ENCODE assay signal across 19 cellular contexts in genomic region chr11:31492320-31492913, GRCh38. TPM values are rescaled to one million over a fixed set of nuclear protein-coding genes. Genes with fewer than 3 reads are reported as not detected.
DNase-seq lines count a peak whose midpoint lies in the region; ATAC-seq and TF ChIP-seq lines count a peak whose summit lies in the region.
"Had no signal": no experiment of that assay in that cellular context is flagged by ENCODE, and none has a peak within 500 bp of the region (broad histone marks: within the 10 kb centered on the region; RNA-seq: fewer than 3 reads in every experiment).

No MANE protein-coding gene starts in this region.

- peaks cover 17 to 29% of the 10 kb centered on the region in 2 donors for H3K36me3 Mint-ChIP-seq in activated T-cell treated with anti-CD3 and anti-CD28 coated beads, Interleukin-2, amount 50 U/mL, for 72 hours (ENCODE audit: insufficient read depth in 2 of 2)
- peaks cover 49% of the 10 kb centered on the region for H3K36me3 Mint-ChIP-seq in activated T-helper 17 cell treated with anti-CD3 and anti-CD28 coated beads, Interleukin-2, amount 50 U/mL, for 72 hours (ENCODE audit: low read depth)
- H3K36me3 Mint-ChIP-seq in T-helper 2 cell treated with Interferon-gamma antibody and Interleukin-4, amounts not matched to agents 5 μg/mL and 100 μg/mL, for 36 hours (ENCODE audit: low read depth), result peaks cover 36% of the 10 kb centered on the region

- peaks cover 4 to 6% of the 10 kb centered on the region in 2 donors for H3K9me3 Mint-ChIP-seq in activated T-cell treated with anti-CD3 and anti-CD28 coated beads, Interleukin-2, amount 50 U/mL, for 72 hours
- H3K9me3 Mint-ChIP-seq in activated T-helper 17 cell treated with anti-CD3 and anti-CD28 coated beads, Interleukin-2, amount 50 U/mL, for 72 hours, result no peaks in the 10 kb centered on the region
- peaks cover 19% of the 10 kb centered on the region for H3K9me3 Mint-ChIP-seq in T-helper 2 cell treated with Interferon-gamma antibody and Interleukin-4, amounts not matched to agents 5 μg/mL and 100 μg/mL, for 36 hours

- no peaks in the 10 kb centered on the region for H3K27me3 Mint-ChIP-seq in activated T-cell treated with anti-CD3 and anti-CD28 coated beads, Interleukin-2, amount 50 U/mL, for 72 hours (ENCODE audit: low read depth)
- no peaks in the 10 kb centered on the region for H3K27me3 Mint-ChIP-seq in activated T-helper 17 cell treated with anti-CD3 and anti-CD28 coated beads, Interleukin-2, amount 50 U/mL, for 72 hours
- no peaks in the 10 kb centered on the region for H3K27me3 Mint-ChIP-seq in T-helper 2 cell treated with Interferon-gamma antibody and Interleukin-4, amounts not matched to agents 5 μg/mL and 100 μg/mL, for 36 hours (ENCODE audit: low read depth)
- H3K27me3 Mint-ChIP-seq: activated B cell treated with CpG ODN at 0.5 μM for 24 hours; activated CD8-positive, alpha-beta T cell treated with anti-CD3 and anti-CD28 coated beads for 36 hours; activated naive CD8-positive, alpha-beta T cell had no signal

- no peak overlapping the region for H3K4me3 Mint-ChIP-seq in activated T-cell treated with anti-CD3 and anti-CD28 coated beads, Interleukin-2, amount 50 U/mL, for 72 hours
- H3K4me3 Mint-ChIP-seq in activated T-helper 17 cell treated with anti-CD3 and anti-CD28 coated beads, Interleukin-2, amount 50 U/mL, for 72 hours, result no peak overlapping the region
- no peak overlapping the region for H3K4me3 Mint-ChIP-seq in T-helper 2 cell treated with Interferon-gamma antibody and Interleukin-4, amounts not matched to agents 5 μg/mL and 100 μg/mL, for 36 hours
- H3K4me3 Mint-ChIP-seq: activated B cell treated with CpG ODN at 0.5 μM for 24 hours; activated CD8-positive, alpha-beta T cell treated with anti-CD3 and anti-CD28 coated beads for 36 hours; activated naive CD8-positive, alpha-beta T cell had no signal

- H3K9me3 ChIP-seq in osteoblast (ENCODE audit: low read depth, low read length), result no peaks in the 10 kb centered on the region
- H3K9me3 ChIP-seq: BE2C, right atrium auricular region, suprapubic skin had no signal

- peak overlapping the region; percentile 1 for H3K27ac Mint-ChIP-seq in activated T-cell treated with anti-CD3 and anti-CD28 coated beads, Interleukin-2, amount 50 U/mL, for 72 hours
- H3K27ac Mint-ChIP-seq in activated T-helper 17 cell treated with anti-CD3 and anti-CD28 coated beads, Interleukin-2, amount 50 U/mL, for 72 hours, result no peak overlapping the region
- no peak overlapping the region for H3K27ac Mint-ChIP-seq in T-helper 2 cell treated with Interferon-gamma antibody and Interleukin-4, amounts not matched to agents 5 μg/mL and 100 μg/mL, for 36 hours
- H3K27ac Mint-ChIP-seq: activated B cell treated with CpG ODN at 0.5 μM for 24 hours; activated CD8-positive, alpha-beta T cell treated with anti-CD3 and anti-CD28 coated beads for 36 hours; activated naive CD8-positive, alpha-beta T cell had no signal

- H3K4me1 Mint-ChIP-seq in activated T-cell treated with anti-CD3 and anti-CD28 coated beads, Interleukin-2, amount 50 U/mL, for 72 hours (ENCODE audit: low read depth), result peaks cover 19% of the 10 kb centered on the region
- H3K4me1 Mint-ChIP-seq in activated T-helper 17 cell treated with anti-CD3 and anti-CD28 coated beads, Interleukin-2, amount 50 U/mL, for 72 hours, result peaks cover 21% of the 10 kb centered on the region
- H3K4me1 Mint-ChIP-seq in T-helper 2 cell treated with Interferon-gamma antibody and Interleukin-4, amounts not matched to agents 5 μg/mL and 100 μg/mL, for 36 hours (ENCODE audit: low read depth), result peaks cover 3% of the 10 kb centered on the region

- H3K27me3 ChIP-seq in osteoblast (ENCODE audit: insufficient read depth, low read length), result no peaks in the 10 kb centered on the region
- H3K27me3 ChIP-seq: BE2C, right atrium auricular region, suprapubic skin had no signal

- TF ChIP-seq CTCF in osteoblast (IDR thresholded peaks at IDR 0.05; ENCODE audit: extremely low read depth, low read depth, low read length), result no peak

- H3K79me2 ChIP-seq in osteoblast (ENCODE audit: insufficient read depth, low read length), result peaks cover 11% of the 10 kb centered on the region

- H3K4me1 ChIP-seq in osteoblast (ENCODE audit: insufficient read depth, low read length), result peaks cover 9% of the 10 kb centered on the region
- H3K4me1 ChIP-seq: BE2C, suprapubic skin had no signal

- H3K27ac ChIP-seq in osteoblast (ENCODE audit: low read depth, low read length), result no peak overlapping the region
- H3K27ac ChIP-seq: right atrium auricular region, suprapubic skin had no signal

- no peak for DNase-seq in activated T-cell treated with anti-CD3 and anti-CD28 coated beads, Interleukin-2, amount 50 U/mL, for 72 hours
- DNase-seq in activated T-cell treated with anti-CD3 and anti-CD28 coated beads for 4 hours, result no peak
- DNase-seq in fibroblast of gingiva (ENCODE audit: low read depth), result peak; percentile 58
- peak; percentile 38 for DNase-seq in osteoblast (ENCODE audit: insufficient read length, low spot score, missing footprints)
- no peak for DNase-seq in NCI-H1105 (lab: John Stamatoyannopoulos, UW)
- no peak for DNase-seq in T-helper 2 cell treated with Interferon-gamma antibody and Interleukin-4, amounts not matched to agents 5 μg/mL and 100 μg/mL, for 36 hours (ENCODE audit: low spot score)
- DNase-seq in stimulated activated CD4-positive, alpha-beta T cell treated with anti-CD3 and anti-CD28 coated beads, Interleukin-12 subunit alpha, Interleukin-12 subunit beta, amount 100 ng/mL, for 4 hours, result no peak
- DNase-seq: activated B cell treated with CpG ODN at 0.5 μM for 24 hours; activated T-cell treated with anti-CD3 and anti-CD28 coated beads, Interleukin-2, amount 50 U/mL, for 1 hour; BE2C; central memory CD4-positive, alpha-beta T cell; NCI-H1417 treated with DMSO at 0.1 percent for 48 hours; NCI-H526 treated with DMSO at 0.1 percent for 48 hours; T1000 had no signal

- no peak overlapping the region for H2AFZ ChIP-seq in osteoblast (ENCODE audit: low read length)

- ATAC-seq in activated T-cell treated with anti-CD3 and anti-CD28 coated beads, Interleukin-2, amount 50 U/mL, for 72 hours (replicated peaks in 1 of 2), result no peak
- ATAC-seq in activated T-helper 17 cell treated with anti-CD3 and anti-CD28 coated beads, Interleukin-2, amount 50 U/mL, for 72 hours (replicated peaks), result peak; percentile 35
- ATAC-seq: activated CD8-positive, alpha-beta T cell treated with anti-CD3 and anti-CD28 coated beads for 36 hours had no signal

- no peaks in the 10 kb centered on the region for H3K36me3 ChIP-seq in osteoblast (ENCODE audit: insufficient read depth, low read length)
- H3K36me3 ChIP-seq: BE2C, right atrium auricular region, suprapubic skin had no signal

- H3K4me2 ChIP-seq in osteoblast (ENCODE audit: insufficient read depth, low read length), result no peak overlapping the region

- no peak overlapping the region for H3K4me3 ChIP-seq in osteoblast (ENCODE audit: insufficient read depth, low read length)
- H3K4me3 ChIP-seq: right atrium auricular region, suprapubic skin had no signal

- peaks cover 5% of the 10 kb centered on the region for H4K20me1 ChIP-seq in osteoblast (ENCODE audit: insufficient read depth, low read length)

RNA-seq across cellular contexts. Expression of gene IMMP1L, which starts 17.0 kb away (rescaled TPM):
- total RNA-seq in activated T-cell treated with anti-CD3 and anti-CD28 coated beads, Interleukin-2, amount 50 U/mL, for 72 hours, result 10 to 100 TPM; 27.0 to 33.3 TPM
- 10 to 100 TPM; 16.4 to 24.5 TPM for total RNA-seq in activated T-helper 17 cell treated with anti-CD3 and anti-CD28 coated beads, Interleukin-2, amount 50 U/mL, for 72 hours
- 8.7 and 11.5 TPM in 2 replicates for total RNA-seq in osteoblast

RNA-seq across cellular contexts. Expression of gene ELP4, which starts 17.1 kb away (rescaled TPM):
- 10 to 100 TPM; 22.7 to 30.0 TPM for total RNA-seq in activated T-cell treated with anti-CD3 and anti-CD28 coated beads, Interleukin-2, amount 50 U/mL, for 72 hours
- 10 to 100 TPM; 15.9 to 19.0 TPM for total RNA-seq in activated T-helper 17 cell treated with anti-CD3 and anti-CD28 coated beads, Interleukin-2, amount 50 U/mL, for 72 hours
- 16.3 and 20.3 TPM in 2 replicates for total RNA-seq in osteoblast

Comparison
In these comparisons a context has a peak if more than half of its experiments do, and no peak if none do; other contexts are left out.
1. DNase-seq: peak in fibroblast of gingiva (single experiment) and osteoblast (single experiment); none in activated T-cell treated with anti-CD3 and anti-CD28 coated beads, Interleukin-2, amount 50 U/mL, for 72 hours (0 of 2), activated T-cell treated with anti-CD3 and anti-CD28 coated beads for 4 hours (single experiment), NCI-H1105 (single experiment), T-helper 2 cell treated with Interferon-gamma antibody and Interleukin-4, amounts not matched to agents 5 μg/mL and 100 μg/mL, for 36 hours (single experiment) and stimulated activated CD4-positive, alpha-beta T cell treated with anti-CD3 and anti-CD28 coated beads, Interleukin-12 subunit alpha, Interleukin-12 subunit beta, amount 100 ng/mL, for 4 hours (single experiment).